Comparison of ENCODE assay signal across 18 cellular contexts in genomic region chr19:1487576-1488281, GRCh38. TPM values are rescaled to one million over a fixed set of nuclear protein-coding genes. Genes with fewer than 3 reads are reported as not detected.
DNase-seq lines count a peak whose midpoint lies in the region; ATAC-seq and TF ChIP-seq lines count a peak whose summit lies in the region.
"Had no signal": no experiment of that assay in that cellular context is flagged by ENCODE, and none has a peak within 500 bp of the region (broad histone marks: within the 10 kb centered on the region; RNA-seq: fewer than 3 reads in every experiment).

No MANE protein-coding gene starts in this region.

- no peak for TF ChIP-seq POLR2A in spleen (IDR thresholded peaks at IDR 0.05)

- H3K36me3 ChIP-seq in KOPT-K1 (ENCODE audit: insufficient read depth, low read length) (no peaks in the 10 kb centered on the region), mucosa of descending colon (ENCODE audit: low read depth) (no peaks in the 10 kb centered on the region), spleen (no peaks in the 10 kb centered on the region)

- H3K27me3 ChIP-seq in spleen (replicated peaks in 1 of 7) = peaks cover 0 to 35% (median 0%) of the 10 kb centered on the region in 7 donors

- DNase-seq in CD14-positive monocyte (ENCODE audit: low spot score) = peak; percentile 38
- DNase-seq in mucosa of descending colon = peak in 2 of 3 donors; percentile 34 to 53
- DNase-seq in spleen = peak; percentile 78
- no peak for DNase-seq in glutamatergic neuron
- DNase-seq in DMS 273 treated with DMSO at 0.1 percent for 48 hours (lab: John Stamatoyannopoulos, UW) = no peak
- DNase-seq: ACHN, GDM1, NCI-H1105, NCI-H2081, NCI-H446 treated with DMSO at 0.1 percent for 48 hours, SHP77 treated with DMSO at 0.1 percent for 48 hours had no signal

- H3K27ac ChIP-seq in KOPT-K1 (ENCODE audit: low read depth, low read length, poor library complexity, severe bottlenecking) (peak overlapping the region; percentile 30), spleen (no peak overlapping the region)

- H3K36me3 Mint-ChIP-seq in CD14-positive monocyte (no peaks in the 10 kb centered on the region), glutamatergic neuron (ENCODE audit: unreplicated experiment) (no peaks in the 10 kb centered on the region)

- ATAC-seq in mucosa of descending colon = no peak
- ATAC-seq in HG02970 (IDR thresholded peaks at IDR 0.05; ENCODE audit: low FRiP score, unreplicated experiment) = no peak
- ATAC-seq: GM12878, K562, SK-N-SH treated with all-trans-retinoic acid at 6 μM for 48 hours had no signal

- H3K27ac Mint-ChIP-seq in CD14-positive monocyte = no peak overlapping the region
- no peak overlapping the region for H3K27ac Mint-ChIP-seq in glutamatergic neuron (ENCODE audit: unreplicated experiment)

- TF ChIP-seq CTCF in CD14-positive monocyte (IDR thresholded peaks at IDR 0.05) (no peak), mucosa of descending colon (IDR thresholded peaks at IDR 0.05) (no peak), spleen (IDR thresholded peaks at IDR 0.05 in 8 of 11, conservative IDR thresholded peaks at IDR 0.05 in 3 of 11) (no peak), glutamatergic neuron (IDR thresholded peaks at IDR 0.05; ENCODE audit: partially characterized antibody, unreplicated experiment) (no peak)

- H3K4me1 Mint-ChIP-seq in CD14-positive monocyte (peaks cover 20% of the 10 kb centered on the region), glutamatergic neuron (ENCODE audit: low read depth, unreplicated experiment) (peaks cover 4% of the 10 kb centered on the region)

- H3K27me3 Mint-ChIP-seq in CD14-positive monocyte (ENCODE audit: low read depth in 3 of 3) (peaks cover 6 to 16% (median 14%) of the 10 kb centered on the region in 3 donors), glutamatergic neuron (ENCODE audit: unreplicated experiment) (peaks cover 10% of the 10 kb centered on the region)

- intact Hi-C loops in CD14-positive monocyte (cut with micrococcal nuclease) = no loop called here
- intact Hi-C loops in mucosa of descending colon (cut with DNase I, micrococcal nuclease) = no loop called here
- intact Hi-C loops in spleen (cut with DNase I; ENCODE audit: low total_unique reads) = no loop called here

- WGBS in spleen, 5 donors = 87 to 88% (median 88%) methylated on average over 31 to 40 of the region's 40 CpGs

- H3K4me1 ChIP-seq in mucosa of descending colon (ENCODE audit: low read depth) = peaks cover 10% of the 10 kb centered on the region
- peaks cover 6 to 34% (median 19%) of the 10 kb centered on the region in 6 donors for H3K4me1 ChIP-seq in spleen

- no peak overlapping the region for H3K4me3 ChIP-seq in mucosa of descending colon
- H3K4me3 ChIP-seq in spleen = no peak overlapping the region
- H3K4me3 ChIP-seq: GM12878, K562 had no signal

- H3K4me3 Mint-ChIP-seq in CD14-positive monocyte = no peak overlapping the region
- no peak overlapping the region for H3K4me3 Mint-ChIP-seq in glutamatergic neuron (ENCODE audit: unreplicated experiment)

- H3K9me3 ChIP-seq in KOPT-K1 (ENCODE audit: insufficient read depth, low read length, poor library complexity, severe bottlenecking) (no peaks in the 10 kb centered on the region), mucosa of descending colon (no peaks in the 10 kb centered on the region), spleen (no peaks in the 10 kb centered on the region)

- H3K9me3 Mint-ChIP-seq in CD14-positive monocyte (peaks cover 0 to 6% (median 0%) of the 10 kb centered on the region in 7 donors), glutamatergic neuron (ENCODE audit: unreplicated experiment) (peaks cover 3% of the 10 kb centered on the region)

RNA-seq across cellular contexts. Expression of gene PCSK4, which starts 2.4 kb away (rescaled TPM):
- under 1 TPM in 1 of 2 donors, not detected in 1; 0.34 TPM for polyA plus RNA-seq in CD14-positive monocyte
- 1 to 10 TPM; 3.3 to 7.5 (median 4.9) TPM for total RNA-seq in mucosa of descending colon
- total RNA-seq in spleen = 1 to 10 TPM; 1.1 to 4.2 (median 1.8) TPM
- polyA plus RNA-seq in spleen = 1 to 10 TPM; 1.9 to 2.4 (median 2.0) TPM
- 21.2 TPM for total RNA-seq in glutamatergic neuron (ENCODE audit: unreplicated experiment)

RNA-seq across cellular contexts. Expression of gene REEP6, which starts 3.3 kb away (rescaled TPM):
- polyA plus RNA-seq in CD14-positive monocyte = 1 to 10 TPM in 1 of 2 donors, under 1 TPM in 1; 0.51 to 1.8 TPM
- total RNA-seq in mucosa of descending colon = 1 to 10 TPM; 2.0 to 5.1 (median 4.5) TPM
- 1 to 10 TPM in 5 of 7 donors, under 1 TPM in 1, not detected in 1; 0.65 to 2.6 (median 1.6) TPM for total RNA-seq in spleen
- polyA plus RNA-seq in spleen = 1 to 10 TPM; 1.2 to 1.6 (median 1.5) TPM
- total RNA-seq in glutamatergic neuron (ENCODE audit: unreplicated experiment) = 21.5 TPM

RNA-seq across cellular contexts. Expression of gene C19orf25, which starts 8.7 kb away (rescaled TPM):
- polyA plus RNA-seq in CD14-positive monocyte = 10 to 100 TPM; 19.9 to 20.9 TPM
- 10 to 100 TPM; 36.7 to 48.9 (median 38.1) TPM for total RNA-seq in mucosa of descending colon
- total RNA-seq in spleen = 10 to 100 TPM; 31.3 to 52.8 (median 40.3) TPM
- 10 to 100 TPM; 24.7 to 56.6 (median 38.8) TPM for polyA plus RNA-seq in spleen
- total RNA-seq in glutamatergic neuron (ENCODE audit: unreplicated experiment) = 29.2 TPM

RNA-seq across cellular contexts. Expression of gene ADAMTSL5, which starts 25.1 kb away (rescaled TPM):
- polyA plus RNA-seq in CD14-positive monocyte = not detected
- 1 to 10 TPM; 2.7 to 3.5 (median 3.3) TPM for total RNA-seq in mucosa of descending colon
- total RNA-seq in spleen = 1 to 10 TPM in 4 of 7 donors, under 1 TPM in 3; 0.26 to 2.0 (median 1.3) TPM
- under 1 TPM; 0.13 to 0.42 (median 0.27) TPM for polyA plus RNA-seq in spleen
- total RNA-seq in glutamatergic neuron (ENCODE audit: unreplicated experiment) = 0.83 TPM

RNA-seq across cellular contexts. Expression of gene PLK5, which starts 36.1 kb away (rescaled TPM):
- polyA plus RNA-seq in CD14-positive monocyte (not detected), spleen (under 1 TPM; 0.04 to 0.06 (median 0.06) TPM)
- total RNA-seq in mucosa of descending colon (under 1 TPM in 1 of 3 donors, not detected in 2; 0.16 TPM), spleen (not detected), glutamatergic neuron (ENCODE audit: unreplicated experiment) (0.69 TPM)
- total RNA-seq: Daoy, H4 had no signal
- polyA plus RNA-seq: GM12878 had no signal

Comparison
In these comparisons a context has a peak if more than half of its experiments do, and no peak if none do; other contexts are left out.
1. DNase-seq: peak in CD14-positive monocyte (single experiment), mucosa of descending colon (2 of 3) and spleen (single experiment); none in glutamatergic neuron (single experiment) and DMS 273 treated with DMSO at 0.1 percent for 48 hours (single experiment).